ENCODE assay signal across 27 cellular contexts in genomic region chr13:36134632-36135031, GRCh38. TPM values are rescaled to one million over a fixed set of nuclear protein-coding genes. Genes with fewer than 3 reads are reported as not detected.
"Had no signal": no experiment of that assay in that cellular context is flagged by ENCODE, and none has a peak within 500 bp of the region (broad histone marks: within the 10 kb centered on the region; RNA-seq: fewer than 3 reads in every experiment).

No MANE protein-coding gene starts in this region.

- ATAC-seq: left colon; left ventricle myocardium superior; lower lobe of right lung; naive thymus-derived CD8-positive, alpha-beta T cell; sciatic nerve; stimulated activated naive B cell treated with anti-CD40 and anti-IgM and Interleukin-4, amounts not matched to agents 10 μg/mL and 1 μg/mL and 100 μg/mL, for 72 hours; upper lobe of right lung had no signal

- H3K9me3 Mint-ChIP-seq: nephron had no signal

- H3K4me3 Mint-ChIP-seq: immature natural killer cell; naive thymus-derived CD8-positive, alpha-beta T cell; stimulated activated naive B cell treated with anti-CD40 and anti-IgM and Interleukin-4, amounts not matched to agents 10 μg/mL and 1 μg/mL and 100 μg/mL, for 72 hours; stimulated activated naive CD8-positive, alpha-beta T cell treated with anti-CD3 and anti-CD28 coated beads, Interleukin-15, Interleukin-2, amounts not matched to agents 100 ng/mL and 50 ng/mL, for 24 hours had no signal

- H3K9me3 ChIP-seq: lower lobe of right lung, ovary, prostate gland, suprapubic skin, thoracic aorta, tibial artery, upper lobe of right lung had no signal

- H3K27me3 ChIP-seq: ovary, tibial artery had no signal

- H3K36me3 Mint-ChIP-seq: immature natural killer cell; stimulated activated naive B cell treated with anti-CD40 and anti-IgM and Interleukin-4, amounts not matched to agents 10 μg/mL and 1 μg/mL and 100 μg/mL, for 72 hours had no signal

- H3K4me1 Mint-ChIP-seq: immature natural killer cell had no signal

- H3K27ac Mint-ChIP-seq: immature natural killer cell; nephron; stimulated activated naive B cell treated with anti-CD40 and anti-IgM and Interleukin-4, amounts not matched to agents 10 μg/mL and 1 μg/mL and 100 μg/mL, for 72 hours; stimulated activated naive CD8-positive, alpha-beta T cell treated with anti-CD3 and anti-CD28 coated beads, Interleukin-15, Interleukin-2, amounts not matched to agents 100 ng/mL and 50 ng/mL, for 24 hours had no signal

- H3K36me3 ChIP-seq: lower lobe of right lung, ovary, prostate gland, suprapubic skin, thoracic aorta, tibial artery, upper lobe of right lung had no signal

- H3K27ac ChIP-seq: lower lobe of right lung, ovary, prostate gland, skin epidermis, suprapubic skin, thoracic aorta, tibial artery, upper lobe of right lung had no signal

- H3K4me3 ChIP-seq: lower lobe of right lung, ovary, prostate gland, skin epidermis, suprapubic skin, thoracic aorta, tibial artery, upper lobe of right lung had no signal

- FAIRE-seq: islet of Langerhans, kidney, urothelium cell line had no signal

- H3K4me1 ChIP-seq: lower lobe of right lung, prostate gland, upper lobe of right lung had no signal

- DNase-seq: hypothalamus; immature natural killer cell; kidney; left colon; left ventricle myocardium superior; lower lobe of right lung; mammary epithelial cell; mesenchymal stem cell; naive thymus-derived CD8-positive, alpha-beta T cell; ovary; retina; stimulated activated CD4-positive, alpha-beta T cell treated with anti-CD3 and anti-CD28 coated beads, Interleukin-12 subunit alpha, Interleukin-12 subunit beta, amount 100 ng/mL, for 4 hours; stimulated activated CD4-positive, alpha-beta T cell treated with anti-CD3 and anti-CD28 coated beads, Interleukin-15, amount 100 ng/mL, for 24 hours; stimulated activated CD4-positive, alpha-beta T cell treated with anti-CD3 and anti-CD28 coated beads, Interleukin-2, amount 100 ng/mL, for 24 hours; stimulated activated CD4-positive, alpha-beta T cell treated with anti-CD3 and anti-CD28 coated beads, Interleukin-4, amount 100 ng/mL, for 1 hour; stimulated activated naive B cell treated with anti-CD40 and anti-IgM and Interleukin-4, amounts not matched to agents 10 μg/mL and 1 μg/mL and 100 μg/mL, for 72 hours; tibial artery; upper lobe of right lung had no signal

RNA-seq across cellular contexts. Expression of gene DCLK1, which starts 3.5 kb away (rescaled TPM):
- total RNA-seq: naive thymus-derived CD8-positive, alpha-beta T cell had no signal
- polyA plus RNA-seq: immature natural killer cell; naive thymus-derived CD8-positive, alpha-beta T cell had no signal
